Comparison of ENCODE assay signal across 9 cellular contexts in genomic region chr21:33544451-33544850, GRCh38. TPM values are rescaled to one million over a fixed set of nuclear protein-coding genes. Genes with fewer than 3 reads are reported as not detected.
DNase-seq lines count a peak whose midpoint lies in the region; ATAC-seq, FAIRE-seq and TF ChIP-seq lines count a peak whose summit lies in the region.
"Had no signal": no experiment of that assay in that cellular context is flagged by ENCODE, and none has a peak within 500 bp of the region (broad histone marks: within the 10 kb centered on the region; RNA-seq: fewer than 3 reads in every experiment).

No MANE protein-coding gene starts in this region.

- ATAC-seq in activated naive CD4-positive, alpha-beta T cell treated with anti-CD3 and anti-CD28 coated beads, Interleukin-2, amount 50 U/mL, for 72 hours, result no peak
- ATAC-seq in GM18498 (IDR thresholded peaks at IDR 0.05; ENCODE audit: unreplicated experiment), result no peak

- no peaks in the 10 kb centered on the region for H3K9me3 Mint-ChIP-seq in T-helper 2 cell treated with Interferon-gamma antibody and Interleukin-4, amounts not matched to agents 5 μg/mL and 100 μg/mL, for 36 hours
- no peaks in the 10 kb centered on the region for H3K9me3 Mint-ChIP-seq in activated naive CD4-positive, alpha-beta T cell treated with anti-CD3 and anti-CD28 coated beads, Interleukin-2, amount 50 U/mL, for 72 hours

- intact Hi-C loops in testis (cut with DNase I; ENCODE audit: low total_unique reads), result no loop called here

- no peak for FAIRE-seq in keratinocyte (lab: Jason Lieb, UNC)

- H3K27me3 ChIP-seq in keratinocyte (ENCODE audit: control insufficient read depth, extremely low read depth, insufficient read depth, low read length), result no peaks in the 10 kb centered on the region
- H3K27me3 ChIP-seq in testis, result no peaks in the 10 kb centered on the region

- H3K4me3 ChIP-seq in keratinocyte (ENCODE audit: control insufficient read depth in 2 of 3, extremely low read depth in 1 of 3, insufficient read depth in 2 of 3, low read depth in 1 of 3, low read length in 3 of 3), result peak overlapping the region; percentile 81 to 97 (median 94)
- peak overlapping the region; percentile 81 to 93 for H3K4me3 ChIP-seq in testis

- H3K4me3 Mint-ChIP-seq in T-helper 2 cell treated with Interferon-gamma antibody and Interleukin-4, amounts not matched to agents 5 μg/mL and 100 μg/mL, for 36 hours, result peak overlapping the region; percentile 98

- no peak for TF ChIP-seq CTCF in keratinocyte (optimal IDR thresholded peaks at IDR 0.05 in 1 of 3, IDR thresholded peaks at IDR 0.05 in 1 of 3, conservative IDR thresholded peaks at IDR 0.05 in 1 of 3; ENCODE audit: extremely low read depth in 1 of 3, insufficient read depth in 2 of 3, low read length in 3 of 3)
- no peak for TF ChIP-seq CTCF in testis (IDR thresholded peaks at IDR 0.05)

- no peak for DNase-seq in T-helper 2 cell treated with Interferon-gamma antibody and Interleukin-4, amounts not matched to agents 5 μg/mL and 100 μg/mL, for 36 hours (ENCODE audit: low spot score)
- no peak for DNase-seq in T-helper 2 cell
- no peak for DNase-seq in activated naive CD4-positive, alpha-beta T cell treated with anti-CD3 and anti-CD28 coated beads, Interleukin-2, amount 50 U/mL, for 72 hours (ENCODE audit: low spot score in 2 of 2)
- DNase-seq in keratinocyte (ENCODE audit: low read depth, low spot score), result no peak
- DNase-seq in testis, result no peak
- DNase-seq in NCI-H128 (lab: John Stamatoyannopoulos, UW; ENCODE audit: unreplicated experiment), result no peak
- no peak for DNase-seq in superior temporal gyrus (ENCODE audit: extremely low spot score)
- DNase-seq: AML-193 had no signal

- 4 to 5% methylated on average over 5 of the region's 5 CpGs for WGBS in testis, 2 donors

- H3K4me2 ChIP-seq in keratinocyte (ENCODE audit: control insufficient read depth, extremely low read depth, insufficient read depth, low read depth, low read length), result peak overlapping the region; percentile 69

- H3K4me1 ChIP-seq in keratinocyte (ENCODE audit: control insufficient read depth, extremely low read depth, insufficient read depth, low read length) (peaks cover 16% of the 10 kb centered on the region), testis (peaks cover 6% of the 10 kb centered on the region)

- dilution Hi-C loops in keratinocyte (cut with MboI; ENCODE audit: extremely low pct_ligation_motif_present, low sequenced_read_pairs), result no loop called here

- H3K36me3 Mint-ChIP-seq in T-helper 2 cell treated with Interferon-gamma antibody and Interleukin-4, amounts not matched to agents 5 μg/mL and 100 μg/mL, for 36 hours (ENCODE audit: low read depth), result peaks cover 54% of the 10 kb centered on the region
- peaks cover 46 to 72% of the 10 kb centered on the region in 2 donors for H3K36me3 Mint-ChIP-seq in activated naive CD4-positive, alpha-beta T cell treated with anti-CD3 and anti-CD28 coated beads, Interleukin-2, amount 50 U/mL, for 72 hours

- no peaks in the 10 kb centered on the region for H3K9me1 ChIP-seq in keratinocyte (ENCODE audit: control insufficient read depth, extremely low read depth, insufficient read depth, low read length)

- H3K9me3 ChIP-seq in keratinocyte (ENCODE audit: control insufficient read depth, low read depth, low read length) (no peaks in the 10 kb centered on the region), testis (no peaks in the 10 kb centered on the region)

- H3K27ac Mint-ChIP-seq in T-helper 2 cell treated with Interferon-gamma antibody and Interleukin-4, amounts not matched to agents 5 μg/mL and 100 μg/mL, for 36 hours, result peak overlapping the region; percentile 100
- peak overlapping the region; percentile 99 to 100 for H3K27ac Mint-ChIP-seq in activated naive CD4-positive, alpha-beta T cell treated with anti-CD3 and anti-CD28 coated beads, Interleukin-2, amount 50 U/mL, for 72 hours

- H3K4me1 Mint-ChIP-seq in T-helper 2 cell treated with Interferon-gamma antibody and Interleukin-4, amounts not matched to agents 5 μg/mL and 100 μg/mL, for 36 hours (ENCODE audit: low read depth), result peaks cover 27% of the 10 kb centered on the region

- H4K20me1 ChIP-seq in keratinocyte (ENCODE audit: control insufficient read depth, extremely low read depth, insufficient read depth, low read length), result peaks cover 7% of the 10 kb centered on the region

- H3K27ac ChIP-seq in keratinocyte (ENCODE audit: control insufficient read depth, insufficient read depth, low read length) (peak overlapping the region; percentile 98), testis (peak overlapping the region in 1 of 2 donors; percentile 99)

- H3K9ac ChIP-seq in keratinocyte (ENCODE audit: control insufficient read depth, extremely low read depth, insufficient read depth, low read length), result peak overlapping the region; percentile 98

- no peak for TF ChIP-seq POLR2A in testis (IDR thresholded peaks at IDR 0.05)

- H2AFZ ChIP-seq in keratinocyte (ENCODE audit: control insufficient read depth, low read length), result no peak overlapping the region

- peaks cover 4 to 5% of the 10 kb centered on the region in 2 experiments for H3K36me3 ChIP-seq in keratinocyte (ENCODE audit: control insufficient read depth in 2 of 2, extremely low read depth in 1 of 2, insufficient read depth in 2 of 2, low read length in 2 of 2)
- peaks cover 4% of the 10 kb centered on the region for H3K36me3 ChIP-seq in testis (ENCODE audit: low read depth, missing control alignments)

- peaks cover 90% of the 10 kb centered on the region for H3K79me2 ChIP-seq in keratinocyte (ENCODE audit: control insufficient read depth, insufficient read depth, low read length)

- H3K27me3 Mint-ChIP-seq in T-helper 2 cell treated with Interferon-gamma antibody and Interleukin-4, amounts not matched to agents 5 μg/mL and 100 μg/mL, for 36 hours (ENCODE audit: low read depth), result no peaks in the 10 kb centered on the region

RNA-seq across cellular contexts. Expression of gene SON, which starts 1.6 kb away (rescaled TPM):
- total RNA-seq in activated naive CD4-positive, alpha-beta T cell treated with anti-CD3 and anti-CD28 coated beads, Interleukin-2, amount 50 U/mL, for 72 hours, result 100 to 1,000 TPM; 271 to 344 TPM
- polyA plus RNA-seq in keratinocyte, result 67.9 to 104 TPM (median 96.0 TPM) in 3 replicates
- polyA plus RNA-seq in keratinocyte (2011; ENCODE audit: low read depth), result 274 TPM
- 15.4 and 24.6 TPM in 2 replicates for polyA plus RNA-seq in keratinocyte (2011; cell fraction: cytosol; rRNA removed)
- 277 and 391 TPM in 2 replicates for polyA plus RNA-seq in keratinocyte (2011; cell fraction: nucleus; rRNA removed)
- polyA plus RNA-seq in keratinocyte (2012; ENCODE audit: low replicate concordance), result 149 and 192 TPM in 2 replicates
- polyA minus RNA-seq in keratinocyte, result 174 to 262 TPM (median 212 TPM) in 3 replicates
- 32.8 TPM for polyA minus RNA-seq in keratinocyte (2011; cell fraction: cytosol; rRNA and poly(A)+ RNA removed)
- polyA minus RNA-seq in keratinocyte (2011; cell fraction: nucleus; rRNA and poly(A)+ RNA removed), result 292 and 449 TPM in 2 replicates
- total RNA-seq in testis, result 100 to 1,000 TPM; 310 to 377 TPM
- polyA plus RNA-seq in testis (ENCODE audit: insufficient read depth, low read depth, low replicate concordance), result 186 TPM

RNA-seq across cellular contexts. Expression of gene GART, which starts 2.5 kb away (rescaled TPM):
- 100 to 1,000 TPM; 161 to 187 TPM for total RNA-seq in activated naive CD4-positive, alpha-beta T cell treated with anti-CD3 and anti-CD28 coated beads, Interleukin-2, amount 50 U/mL, for 72 hours
- polyA plus RNA-seq in keratinocyte, result 26.8 to 50.3 TPM (median 31.1 TPM) in 3 replicates
- 52.1 TPM for polyA plus RNA-seq in keratinocyte (2011; ENCODE audit: low read depth)
- polyA plus RNA-seq in keratinocyte (2011; cell fraction: cytosol; rRNA removed), result 27.2 and 38.9 TPM in 2 replicates
- 52.5 and 54.9 TPM in 2 replicates for polyA plus RNA-seq in keratinocyte (2011; cell fraction: nucleus; rRNA removed)
- polyA plus RNA-seq in keratinocyte (2012; ENCODE audit: low replicate concordance), result 46.1 and 81.1 TPM in 2 replicates
- polyA minus RNA-seq in keratinocyte, result 18.9 to 50.7 TPM (median 31.3 TPM) in 3 replicates
- polyA minus RNA-seq in keratinocyte (2011; cell fraction: cytosol; rRNA and poly(A)+ RNA removed), result 17.6 TPM
- polyA minus RNA-seq in keratinocyte (2011; cell fraction: nucleus; rRNA and poly(A)+ RNA removed), result 32.1 and 57.4 TPM in 2 replicates
- total RNA-seq in testis, result 100 to 1,000 TPM; 143 TPM
- polyA plus RNA-seq in testis (ENCODE audit: insufficient read depth, low read depth, low replicate concordance), result 85.8 TPM

RNA-seq across cellular contexts. Expression of gene DONSON, which starts 44.0 kb away (rescaled TPM):
- 10 to 100 TPM; 39.1 to 56.1 TPM for total RNA-seq in activated naive CD4-positive, alpha-beta T cell treated with anti-CD3 and anti-CD28 coated beads, Interleukin-2, amount 50 U/mL, for 72 hours
- polyA plus RNA-seq in keratinocyte (9.9 to 17.0 TPM (median 12.7 TPM) in 3 replicates), testis (ENCODE audit: insufficient read depth, low read depth, low replicate concordance) (46.9 TPM)
- polyA plus RNA-seq in keratinocyte (2011; ENCODE audit: low read depth), result 3.9 TPM
- polyA plus RNA-seq in keratinocyte (2011; cell fraction: cytosol; rRNA removed), result 6.1 and 10.4 TPM in 2 replicates
- polyA plus RNA-seq in keratinocyte (2011; cell fraction: nucleus; rRNA removed), result 19.5 and 20.7 TPM in 2 replicates
- polyA plus RNA-seq in keratinocyte (2012; ENCODE audit: low replicate concordance), result 10.5 and 12.4 TPM in 2 replicates
- 2.8 to 11.2 TPM (median 4.1 TPM) in 3 replicates for polyA minus RNA-seq in keratinocyte
- polyA minus RNA-seq in keratinocyte (2011; cell fraction: cytosol; rRNA and poly(A)+ RNA removed), result 6.9 TPM
- 3.5 and 7.4 TPM in 2 replicates for polyA minus RNA-seq in keratinocyte (2011; cell fraction: nucleus; rRNA and poly(A)+ RNA removed)
- 10 to 100 TPM; 34.4 to 66.1 TPM for total RNA-seq in testis

RNA-seq across cellular contexts. Expression of gene DNAJC28, which starts 52.9 kb away (rescaled TPM):
- total RNA-seq in activated naive CD4-positive, alpha-beta T cell treated with anti-CD3 and anti-CD28 coated beads, Interleukin-2, amount 50 U/mL, for 72 hours, result under 1 TPM; 0.49 to 0.91 TPM
- polyA plus RNA-seq in keratinocyte (0.91 to 1.4 TPM (median 1.1 TPM) in 3 replicates), testis (ENCODE audit: insufficient read depth, low read depth, low replicate concordance) (9.3 TPM)
- polyA plus RNA-seq in keratinocyte (2011; ENCODE audit: low read depth), result 2.2 TPM
- 0.74 and 1.2 TPM in 2 replicates for polyA plus RNA-seq in keratinocyte (2011; cell fraction: cytosol; rRNA removed)
- polyA plus RNA-seq in keratinocyte (2011; cell fraction: nucleus; rRNA removed), result 1.1 and 1.7 TPM in 2 replicates
- polyA plus RNA-seq in keratinocyte (2012; ENCODE audit: low replicate concordance), result 0.63 and 0.79 TPM in 2 replicates
- 0.30 to 1.1 TPM in 2 of 3 replicates, not detected in the other for polyA minus RNA-seq in keratinocyte
- 0.77 TPM for polyA minus RNA-seq in keratinocyte (2011; cell fraction: cytosol; rRNA and poly(A)+ RNA removed)
- not detected in 2 replicates for polyA minus RNA-seq in keratinocyte (2011; cell fraction: nucleus; rRNA and poly(A)+ RNA removed)
- 1 to 10 TPM; 7.3 to 9.3 TPM for total RNA-seq in testis
